ENCODE assay signal across 8 cellular contexts in genomic region chr6:100099189-100100074, GRCh38.
A peak's percentile ranks its signal among the peaks of the same experiment; 100 is the strongest.
DNase-seq lines count a peak whose midpoint lies in the region; ATAC-seq, FAIRE-seq and TF ChIP-seq lines count a peak whose summit lies in the region.

No MANE protein-coding gene starts in this region.

- CTCF ChIA-PET in A549 (lab: Yijun Ruan, JAX): interaction anchor here (0.8 to 6.5 kb wide), 16 partner anchors 12 to 559 kb away, joined by 3 to 61 read pairs (median 3); no protein-coding TSS in a partner anchor

- TF ChIP-seq CTCF in A549 (IDR thresholded peaks at IDR 0.05): peak; percentile 57
- TF ChIP-seq CTCF in GM13977 (IDR thresholded peaks at IDR 0.05; ENCODE audit: extremely low read depth, insufficient read depth, missing control alignments): peak; percentile 57
- TF ChIP-seq CTCF in coronary artery (IDR thresholded peaks at IDR 0.05): peak; percentile 20
- TF ChIP-seq CTCF in lower leg skin (IDR thresholded peaks at IDR 0.05): no peak

- no peak for TF ChIP-seq EP300 in A549 (IDR thresholded peaks at IDR 0.05)

- peak; percentile 39 to 49 for TF ChIP-seq RAD21 in A549 (conservative IDR thresholded peaks at IDR 0.05 in 1 of 2, IDR thresholded peaks at IDR 0.05 in 1 of 2)

- in situ Hi-C loops in GM13977 (cut with MboI; ENCODE audit: low pct_unique_long_range_greater_than_20kb, low sequenced_read_pairs, unreplicated experiment): loop anchor here (10.0 to 25.0 kb wide), 2 partner anchors 215 to 563 kb away; no protein-coding TSS in a partner anchor

- no peaks in the 10 kb centered on the region for H3K9me3 ChIP-seq in A549

- peak overlapping the region; percentile 46; the same call in 2 of the 3 replicates for H3K4me2 ChIP-seq in A549

- H3K4me3 ChIP-seq in A549: no peak overlapping the region
- no peak overlapping the region for H3K4me3 ChIP-seq in coronary artery
- no peak overlapping the region for H3K4me3 ChIP-seq in lower leg skin (ENCODE audit: low read depth, poor library complexity, severe bottlenecking)

- TF ChIP-seq POLR2A in A549 (IDR thresholded peaks at IDR 0.05; ENCODE audit: low read length) (no peak), lower leg skin (IDR thresholded peaks at IDR 0.05) (no peak), H54 (IDR thresholded peaks at IDR 0.05; ENCODE audit: low read depth, low read length) (no peak)

- POLR2A ChIA-PET in A549 (lab: Yijun Ruan, JAX): no interaction called here

- FAIRE-seq in A549 (lab: Jason Lieb, UNC): no peak
- no peak for FAIRE-seq in H54 (lab: Jason Lieb, UNC)

- H3K4me1 ChIP-seq in A549: no peaks in the 10 kb centered on the region

- intact Hi-C loops in lower leg skin (cut with DNase I; ENCODE audit: low total_unique reads): loop anchor here (10.0 kb wide), 1 partner anchor 225 kb away; no protein-coding TSS in a partner anchor

- no peak overlapping the region for H3K27ac ChIP-seq in A549
- H3K27ac ChIP-seq in coronary artery: no peak overlapping the region

- DNase-seq in A549 (ENCODE audit: low read depth in 1 of 2, low spot score in 1 of 2) (peak in 1 of 2 experiments; percentile 20), GM13977 (ENCODE audit: low spot score) (peak; percentile 14), NCI-H345 (lab: John Stamatoyannopoulos, UW) (peak; percentile 24), coronary artery (ENCODE audit: low spot score) (no peak), pons (ENCODE audit: low spot score) (peak; percentile 69), lower leg skin (ENCODE audit: low spot score in 2 of 2) (no peak), H54 (ENCODE audit: insufficient read length, low spot score) (no peak), GM19240 (ENCODE audit: insufficient read length, low spot score) (no peak)

- WGBS in A549 (ENCODE audit: missing lambda C conversion rate): 15% methylated on average over 4 of the region's 4 CpGs
- WGBS in lower leg skin, 2 donors: 39 to 41% methylated on average over 4 of the region's 4 CpGs

- peak in 1 of 2 experiments; percentile 62; a peak in 4 of 6 replicates for ATAC-seq in A549

TF ChIP-seq in A549, 52 proteins besides CTCF, POLR2A, EP300 and RAD21:
- TF ChIP-seq SMC3 (IDR thresholded peaks at IDR 0.05) (peak; percentile 65), MYC (IDR thresholded peaks at IDR 0.05; ENCODE audit: borderline replicate concordance, low read length) (no peak)
TF ChIP-seq in A549: peak in this region for 1.

Comparison
In these comparisons a context has a peak if more than half of its experiments do, and no peak if none do; other contexts are left out.
1. DNase-seq: peak in GM13977 (single experiment), NCI-H345 (single experiment) and pons (single experiment); none in coronary artery (single experiment), lower leg skin (0 of 2), H54 (single experiment) and GM19240 (single experiment).
2. CTCF ChIP-seq: peak in A549 (single experiment), GM13977 (single experiment) and coronary artery (single experiment); none in lower leg skin (0 of 3).